8 cellular contexts compared by ENCODE assay signal in the genomic region with DNA sequence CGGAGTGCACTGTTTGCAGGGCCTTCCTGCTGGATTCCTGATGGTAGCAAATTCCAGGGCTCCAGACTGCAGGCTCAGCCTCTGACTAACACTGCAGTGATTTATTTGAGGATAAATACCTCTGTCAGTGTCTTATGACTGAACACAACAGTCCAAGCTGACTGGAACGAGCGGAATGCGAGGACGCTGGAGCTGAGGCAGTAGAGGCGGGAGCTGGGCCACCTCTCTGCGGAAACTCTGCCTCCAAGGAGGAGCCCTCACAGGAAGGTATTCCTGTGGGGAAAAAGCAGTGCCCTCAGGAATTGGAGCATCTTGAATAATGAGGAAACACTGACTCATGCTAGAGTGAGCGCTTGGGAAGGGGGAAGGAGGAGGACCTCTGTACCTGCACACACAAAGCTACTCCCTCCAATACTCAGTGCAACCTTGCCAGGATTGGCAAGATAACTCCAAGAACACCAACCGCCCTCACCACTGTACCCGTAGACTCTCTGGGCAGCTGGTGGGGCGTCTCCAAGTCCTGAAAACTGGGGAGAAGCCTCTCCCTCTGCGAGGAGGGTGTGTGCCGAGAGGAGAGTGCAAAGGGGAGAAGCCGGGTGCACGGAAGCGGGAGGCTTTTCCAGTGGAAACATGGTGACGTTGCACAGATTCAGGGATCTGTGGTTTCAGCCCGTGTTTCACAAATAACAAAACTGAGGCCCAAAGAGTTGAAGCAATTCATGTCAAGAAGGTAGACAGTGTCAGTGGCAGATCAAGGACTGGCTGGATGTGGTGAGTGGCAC. TPM values are rescaled to one million over a fixed set of nuclear protein-coding genes. Genes with fewer than 3 reads are reported as not detected.
DNase-seq lines count a peak whose midpoint lies in the region; ATAC-seq and TF ChIP-seq lines count a peak whose summit lies in the region.

No MANE protein-coding gene starts in this region.

- no peak for TF ChIP-seq POLR2A in spleen (IDR thresholded peaks at IDR 0.05)

- peaks cover 4% of the 10 kb centered on the region; the same call in 1 of the 2 replicates for H3K9me3 ChIP-seq in HUES6 (ENCODE audit: control insufficient read depth, insufficient read depth, low read depth, low read length)
- no peaks in the 10 kb centered on the region for H3K9me3 ChIP-seq in spleen

- TF ChIP-seq CTCF in spleen (IDR thresholded peaks at IDR 0.05 in 8 of 11, conservative IDR thresholded peaks at IDR 0.05 in 3 of 11) = no peak

- DNase-seq in T47D (ENCODE audit: low read depth in 1 of 2, low spot score in 1 of 2) = peak; percentile 81 to 98
- peak; percentile 99 for DNase-seq in iris pigment epithelial cell (ENCODE audit: low read depth)
- no peak for DNase-seq in spleen
- DNase-seq in activated CD8-positive, alpha-beta memory T cell treated with anti-CD3 and anti-CD28 coated beads, Interleukin-2, amount 50 U/mL, for 48 hours = no peak

- WGBS in spleen, 5 donors = 67 to 81% (median 80%) methylated on average over 18 of the region's 18 CpGs

- H3K27me3 ChIP-seq in HUES6 (ENCODE audit: control insufficient read depth, insufficient read depth, low read length) (no peaks in the 10 kb centered on the region), spleen (replicated peaks in 1 of 7) (no peaks in the 10 kb centered on the region)

- ATAC-seq in HG02852 (IDR thresholded peaks at IDR 0.05; ENCODE audit: unreplicated experiment) = no peak
- no peak for ATAC-seq in HG03280 (IDR thresholded peaks at IDR 0.05; ENCODE audit: unreplicated experiment)
- ATAC-seq in GM21529 (IDR thresholded peaks at IDR 0.05; ENCODE audit: unreplicated experiment) = no peak

- peak overlapping the region; percentile 29; the same call in 1 of the 2 replicates for H3K4me3 ChIP-seq in HUES6 (ENCODE audit: low read depth, low read length)
- no peak overlapping the region for H3K4me3 ChIP-seq in spleen

- H3K4me1 ChIP-seq in HUES6 (ENCODE audit: control insufficient read depth, insufficient read depth, low read length) (peaks cover 52% of the 10 kb centered on the region), spleen (peaks cover 4 to 67% (median 31%) of the 10 kb centered on the region in 6 donors)

- in situ Hi-C loops in T47D (cut with HindIII; ENCODE audit: low pct_unique_long_range_greater_than_20kb, low sequenced_read_pairs) = no loop called here

- intact Hi-C loops in spleen (cut with DNase I; ENCODE audit: low total_unique reads) = no loop called here

- H3K9ac ChIP-seq in HUES6 (ENCODE audit: low read length) = peak overlapping the region; percentile 73

- H3K36me3 ChIP-seq in HUES6 (ENCODE audit: control insufficient read depth, insufficient read depth, low read length) (peaks cover 15% of the 10 kb centered on the region; the same call in 1 of the 2 replicates), spleen (peaks cover 0 to 38% (median 15%) of the 10 kb centered on the region in 6 donors)

- H3K27ac ChIP-seq in HUES6 (ENCODE audit: low read depth, low read length) (peak overlapping the region; percentile 72; the same call in 1 of the 2 replicates), spleen (peak overlapping the region in 6 of 8 donors; percentile 25 to 69 (median 65))

RNA-seq across cellular contexts. Expression of a gene that starts 43.0 kb away (rescaled TPM):
- 10 to 100 TPM; 45.9 to 80.2 (median 55.2) TPM for total RNA-seq in spleen
- 10 to 100 TPM; 13.5 to 37.5 (median 17.0) TPM for polyA plus RNA-seq in spleen

Comparison
In these comparisons a context has a peak if more than half of its experiments do, and no peak if none do; other contexts are left out.
1. DNase-seq: peak in T47D (2 of 2) and iris pigment epithelial cell (single experiment); none in spleen (single experiment) and activated CD8-positive, alpha-beta memory T cell treated with anti-CD3 and anti-CD28 coated beads, Interleukin-2, amount 50 U/mL, for 48 hours (single experiment).